In genomic region chr2:173027181-173028128, GRCh38 we compare ENCODE assay signal across 8 cellular contexts. TPM values are rescaled to one million over a fixed set of nuclear protein-coding genes. Genes with fewer than 3 reads are reported as not detected.
A peak's percentile ranks its signal among the peaks of the same experiment; 100 is the strongest.
DNase-seq lines count a peak whose midpoint lies in the region; ATAC-seq and TF ChIP-seq lines count a peak whose summit lies in the region.

No MANE protein-coding gene starts in this region.

- H4K20me1 ChIP-seq in GM23248 (ENCODE audit: insufficient read depth), result no peaks in the 10 kb centered on the region

- ATAC-seq in CD4-positive, alpha-beta T cell (ENCODE audit: poor library complexity), result peak; percentile 86
- ATAC-seq in gastrocnemius medialis, result peak; percentile 71 to 78
- no peak for ATAC-seq in HG03139 (IDR thresholded peaks at IDR 0.05; ENCODE audit: unreplicated experiment)

- 22 to 23% methylated on average over 8 of the region's 8 CpGs for WGBS in GM23248 (ENCODE audit: low coverage in 1 of 2, low lambda C conversion rate in 2 of 2, missing lambda C conversion rate in 2 of 2), 2 experiments

- H3K27ac Mint-ChIP-seq in CD4-positive, alpha-beta T cell, result no peak overlapping the region

- H3K27me3 Mint-ChIP-seq in CD4-positive, alpha-beta T cell, result peaks cover 6% of the 10 kb centered on the region

- H3K36me3 ChIP-seq in GM23248 (ENCODE audit: low read depth) (no peaks in the 10 kb centered on the region), gastrocnemius medialis (no peaks in the 10 kb centered on the region)

- no peaks in the 10 kb centered on the region for H3K4me1 Mint-ChIP-seq in CD4-positive, alpha-beta T cell (ENCODE audit: low read depth)

- no peaks in the 10 kb centered on the region for H3K9me3 ChIP-seq in CD4-positive, alpha-beta T cell (ENCODE audit: control insufficient read depth, low read length)
- H3K9me3 ChIP-seq in GM23248 (ENCODE audit: low read depth), result no peaks in the 10 kb centered on the region
- H3K9me3 ChIP-seq in gastrocnemius medialis, result no peaks in the 10 kb centered on the region

- TF ChIP-seq CTCF in CD4-positive, alpha-beta T cell (IDR thresholded peaks at IDR 0.05), result peak; percentile 96
- TF ChIP-seq CTCF in gastrocnemius medialis (IDR thresholded peaks at IDR 0.05 in 4 of 5, conservative IDR thresholded peaks at IDR 0.05 in 1 of 5), result peak; percentile 94 to 98 (median 95)

- intact Hi-C loops in CD4-positive, alpha-beta T cell (cut with DNase I, micrococcal nuclease), result loop anchor here (1.0 to 5.0 kb wide), 5 partner anchors 183 to 1318 kb away; no protein-coding TSS in a partner anchor
- intact Hi-C loops in gastrocnemius medialis (cut with DNase I; ENCODE audit: low total_unique reads), result loop anchor here (1.0 to 5.0 kb wide), 5 partner anchors 25 to 420 kb away; partner anchors contain the start of gene CDCA7

- H3K79me2 ChIP-seq in GM23248 (ENCODE audit: insufficient read depth), result no peaks in the 10 kb centered on the region

- H3K4me1 ChIP-seq in GM23248 (ENCODE audit: insufficient read depth), result peaks cover 5% of the 10 kb centered on the region; the same call in 1 of the 2 replicates
- peaks cover 56 to 57% of the 10 kb centered on the region in 2 donors for H3K4me1 ChIP-seq in gastrocnemius medialis

- no peak overlapping the region for H3K9ac ChIP-seq in GM23248

- peak; percentile 41 to 69 (median 59) for DNase-seq in CD4-positive, alpha-beta T cell
- DNase-seq in GM23248 (peak; percentile 87), NCI-H2029 treated with DMSO at 0.1 percent for 48 hours (lab: John Stamatoyannopoulos, UW) (peak; percentile 37), T1000 (lab: John Stamatoyannopoulos, UW) (peak; percentile 62), astrocyte of the hippocampus (ENCODE audit: low read depth, low spot score) (peak; percentile 93), hypothalamus (lab: John Stamatoyannopoulos, UW) (peak in 44 of 51 donors; percentile 5 to 90 (median 48)), gastrocnemius medialis (peak; percentile 77 to 84)

- peak overlapping the region; percentile 15 for H3K4me2 ChIP-seq in GM23248 (ENCODE audit: unreplicated experiment)

- no peaks in the 10 kb centered on the region for H3K36me3 Mint-ChIP-seq in CD4-positive, alpha-beta T cell (ENCODE audit: low read depth)

- no peaks in the 10 kb centered on the region for H3K9me3 Mint-ChIP-seq in CD4-positive, alpha-beta T cell

- no peaks in the 10 kb centered on the region for H3F3A ChIP-seq in GM23248 (ENCODE audit: insufficient read depth)

- in situ Hi-C loops in GM23248 (cut with MboI), result loop anchor here (5.0 kb wide), 1 partner anchor 185 kb away; no protein-coding TSS in a partner anchor
- in situ Hi-C loops in gastrocnemius medialis (cut with MboI; ENCODE audit: low sequenced_read_pairs in 4 of 4), result loop anchor here (5.0 to 25.0 kb wide), 5 partner anchors 50 to 985 kb away; partner anchors contain the start of gene CDCA7 (in 1 of the 4)

- no peaks in the 10 kb centered on the region for H3K27me3 ChIP-seq in CD4-positive, alpha-beta T cell (ENCODE audit: control insufficient read depth, insufficient read depth, low read length)
- H3K27me3 ChIP-seq in GM23248 (replicated peaks; ENCODE audit: insufficient read depth) (no peaks in the 10 kb centered on the region), gastrocnemius medialis (no peaks in the 10 kb centered on the region)

- POLR2A ChIA-PET in CD4-positive, alpha-beta T cell (lab: Charles Lee), result no interaction called here

- no peak overlapping the region for H3K4me3 Mint-ChIP-seq in CD4-positive, alpha-beta T cell

- CTCF ChIA-PET in CD4-positive, alpha-beta T cell (lab: Charles Lee), result interaction anchor here (0.6 to 1.8 kb wide), 4 partner anchors 11 to 1314 kb away, joined by 3 to 18 read pairs (median 4); no protein-coding TSS in a partner anchor

- H3K27ac ChIP-seq in CD4-positive, alpha-beta T cell (ENCODE audit: low read depth, low read length), result no peak overlapping the region
- no peak overlapping the region for H3K27ac ChIP-seq in GM23248
- H3K27ac ChIP-seq in gastrocnemius medialis, result peak overlapping the region; percentile 86 to 94 (median 90)

- H3K9me2 ChIP-seq in GM23248 (ENCODE audit: insufficient read depth), result no peaks in the 10 kb centered on the region

- peak overlapping the region; percentile 57 for H2AFZ ChIP-seq in GM23248

- TF ChIP-seq POLR2A in gastrocnemius medialis (IDR thresholded peaks at IDR 0.05), result peak; percentile 18 to 87

- H3K4me3 ChIP-seq in GM23248 (no peak overlapping the region), gastrocnemius medialis (peak overlapping the region in 3 of 4 donors; percentile 14 to 27 (median 18))

RNA-seq across cellular contexts. Expression of gene MAP3K20, which starts 48.2 kb away (rescaled TPM):
- total RNA-seq in CD4-positive, alpha-beta T cell, result under 1 TPM; 0.36 to 0.39 TPM
- total RNA-seq in GM23248 (2014; rRNA removed; shearing (Covaris generic)), result 55.0 and 57.3 TPM in 2 replicates
- 68.9 and 71.6 TPM in 2 replicates for polyA plus RNA-seq in GM23248 (2016; fragmentation: Nextera tagmentation; extraction: Ambion mirVana)
- 100 to 1,000 TPM; 225 to 517 (median 280) TPM for total RNA-seq in gastrocnemius medialis

Comparison
In these comparisons a context has a peak if more than half of its experiments do, and no peak if none do; other contexts are left out.
1. DNase-seq: peak in every context shown above with its lines; median percentile 93 in astrocyte of the hippocampus; 87 in GM23248; 80 in gastrocnemius medialis; 62 in T1000; 59 in CD4-positive, alpha-beta T cell; 48 in hypothalamus; 37 in NCI-H2029 treated with DMSO at 0.1 percent for 48 hours.
2. H3K27ac ChIP-seq: peak in gastrocnemius medialis (4 of 4); none in CD4-positive, alpha-beta T cell (single experiment) and GM23248 (single experiment).
3. RNA of gene MAP3K20, which starts 48.2 kb away (total RNA-seq): 225 to 517 TPM in gastrocnemius medialis and 55.0 to 57.3 TPM in GM23248; 0.36 to 0.39 TPM in CD4-positive, alpha-beta T cell; every median in the first group is over 10 times any median in the second.